Comparison of ENCODE assay signal across 34 cellular contexts in the genomic region with DNA sequence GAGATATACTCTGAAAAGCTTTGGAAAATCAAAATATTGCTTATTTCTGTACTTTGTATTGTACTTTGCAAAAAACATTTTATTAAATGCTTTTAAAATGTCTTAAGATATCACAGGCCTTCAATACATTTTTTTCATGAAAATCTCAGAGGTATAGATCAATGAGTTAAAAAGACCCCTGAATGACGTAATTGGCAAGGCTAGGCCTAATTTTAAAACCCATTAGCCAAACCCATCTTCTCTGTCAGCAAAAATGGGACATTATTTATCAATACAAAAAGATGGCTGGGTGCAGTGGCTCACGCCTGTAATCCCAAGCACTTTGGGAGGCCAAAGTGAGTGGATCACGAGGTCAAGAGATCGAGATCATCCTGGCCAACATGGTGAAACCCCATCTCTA.
"Had no signal": no experiment of that assay in that cellular context is flagged by ENCODE, and none has a peak within 500 bp of the region (broad histone marks: within the 10 kb centered on the region; RNA-seq: fewer than 3 reads in every experiment).

No MANE protein-coding gene starts in this region.

- ATAC-seq: activated naive CD4-positive, alpha-beta T cell treated with anti-CD3 and anti-CD28 coated beads, Interleukin-2, amount 50 U/mL, for 72 hours; activated naive CD8-positive, alpha-beta T cell treated with anti-CD3 and anti-CD28 coated beads, Interleukin-2, amount 50 U/mL, for 24 hours; activated T-cell treated with anti-CD3 and anti-CD28 coated beads, Interleukin-2, amount 50 U/mL, for 4 hours; activated T-cell treated with anti-CD3 and anti-CD28 coated beads, Interleukin-2, amount 50 U/mL, for 72 hours; activated T-helper 17 cell treated with anti-CD3 and anti-CD28 coated beads, Interleukin-2, amount 50 U/mL, for 72 hours; body of pancreas had no signal

- FAIRE-seq: astrocyte, bronchial epithelial cell had no signal

- H3K9me3 ChIP-seq: adrenal gland, ascending aorta, body of pancreas, breast epithelium had no signal

- H3K27ac ChIP-seq: adrenal gland, ascending aorta, body of pancreas, brain microvascular endothelial cell, breast epithelium, cardiac muscle cell had no signal

- H3K27me3 ChIP-seq: adrenal gland, ascending aorta, body of pancreas, brain microvascular endothelial cell, breast epithelium, cardiac muscle cell had no signal

- H3K4me3 ChIP-seq: adrenal gland, ascending aorta, body of pancreas, breast epithelium, cardiac muscle cell had no signal

- H3K36me3 ChIP-seq: adrenal gland, ascending aorta, brain microvascular endothelial cell, breast epithelium, cardiac muscle cell had no signal

- DNase-seq: activated effector memory CD4-positive, alpha-beta T cell treated with anti-CD3 and anti-CD28 coated beads, Interleukin-2, amount 50 U/mL, for 16 hours; activated effector memory CD4-positive, alpha-beta T cell treated with Interleukin-2 at 50 U/mL for 16 hours; activated gamma-delta T cell; activated gamma-delta T cell treated with Interleukin-2 at 50 U/mL for 16 hours; activated naive CD4-positive, alpha-beta T cell; activated naive CD4-positive, alpha-beta T cell treated with anti-CD3 and anti-CD28 coated beads for 36 hours; activated naive CD4-positive, alpha-beta T cell treated with anti-CD3 and anti-CD28 coated beads, Interleukin-2, amount 10 ng/mL, durations not matched to agents 7 days and 5 days; activated naive CD4-positive, alpha-beta T cell treated with anti-CD3 and anti-CD28 coated beads, Interleukin-2, amount 50 U/mL, for 16 hours; activated naive CD4-positive, alpha-beta T cell treated with Interleukin-2 at 50 U/mL for 16 hours; activated naive CD8-positive, alpha-beta T cell treated with anti-CD3 and anti-CD28 coated beads for 36 hours; activated naive CD8-positive, alpha-beta T cell treated with anti-CD3 and anti-CD28 coated beads, Interleukin-2, amount 10 ng/mL, durations not matched to agents 7 days and 5 days; activated naive CD8-positive, alpha-beta T cell treated with anti-CD3 and anti-CD28 coated beads, Interleukin-2, amount 50 U/mL, for 24 hours; activated T-cell treated with anti-CD3 and anti-CD28 coated beads, Interleukin-2, amount 50 U/mL, for 1 hour; activated T-cell treated with anti-CD3 and anti-CD28 coated beads, Interleukin-2, amount 50 U/mL, for 24 hours; activated T-cell treated with anti-CD3 and anti-CD28 coated beads, Interleukin-2, amount 50 U/mL, for 4 hours; activated T-cell treated with anti-CD3 and anti-CD28 coated beads, Interleukin-2, amount 50 U/mL, for 48 hours; activated T-cell treated with anti-CD3 and anti-CD28 coated beads, Interleukin-2, amount 50 U/mL, for 72 hours; adrenal gland; amniotic stem cell; amygdala; anterior cingulate cortex; aorta; body of pancreas; brain microvascular endothelial cell; caudate nucleus; central memory CD4-positive, alpha-beta T cell; cerebellar nuclear complex had no signal

- H3K4me1 ChIP-seq: adrenal gland, ascending aorta, breast epithelium had no signal
